Comparison of ENCODE assay signal across 23 cellular contexts in the genomic region with DNA sequence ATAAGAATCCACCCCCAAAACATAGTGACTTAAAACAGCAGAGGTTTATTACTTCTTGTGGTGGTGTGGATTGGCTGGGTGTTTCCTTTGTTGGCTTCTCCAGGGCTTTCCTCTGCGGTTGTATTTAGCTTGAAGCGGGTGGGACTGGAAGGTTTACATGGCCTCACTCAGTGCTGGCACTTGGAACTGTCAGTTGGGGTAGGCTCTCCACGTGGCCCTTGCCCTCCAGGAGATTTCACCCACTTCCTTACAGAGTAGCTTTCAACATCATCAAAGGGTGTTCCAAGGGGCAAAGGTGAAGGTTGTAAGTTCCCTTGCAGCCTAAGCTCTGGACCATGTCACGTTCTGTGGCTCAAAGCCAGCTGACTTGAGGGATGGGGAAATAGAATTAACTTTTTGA. TPM values are rescaled to one million over a fixed set of nuclear protein-coding genes. Genes with fewer than 3 reads are reported as not detected.
"Had no signal": no experiment of that assay in that cellular context is flagged by ENCODE, and none has a peak within 500 bp of the region (broad histone marks: within the 10 kb centered on the region; RNA-seq: fewer than 3 reads in every experiment).

No MANE protein-coding gene starts in this region.

- ATAC-seq: activated T-helper 17 cell treated with anti-CD3 and anti-CD28 coated beads, Interleukin-2, amount 50 U/mL, for 72 hours; esophagus mucosa; left ventricle myocardium superior; natural killer cell treated with Interleukin-12 subunit alpha and Interleukin-12 subunit beta and Interleukin-15 and Interleukin-18, amount 100 ng/mL, for 72 hours; psoas muscle; WTC11 had no signal

- H3K27ac ChIP-seq: ovary, psoas muscle, right atrium auricular region, thyroid gland had no signal

- H3K27me3 Mint-ChIP-seq: activated naive CD8-positive, alpha-beta T cell treated with anti-CD3 and anti-CD28 coated beads for 36 hours; activated T-helper 17 cell treated with anti-CD3 and anti-CD28 coated beads, Interleukin-2, amount 50 U/mL, for 72 hours had no signal

- H3K36me3 ChIP-seq: ovary, right atrium auricular region, thyroid gland had no signal

- H3K4me3 ChIP-seq: ovary, psoas muscle, right atrium auricular region, thyroid gland had no signal

- H3K9me3 Mint-ChIP-seq: activated T-helper 17 cell treated with anti-CD3 and anti-CD28 coated beads, Interleukin-2, amount 50 U/mL, for 72 hours; natural killer cell treated with Interleukin-12 subunit alpha and Interleukin-12 subunit beta and Interleukin-15 and Interleukin-18, amount 100 ng/mL, for 72 hours had no signal

- DNase-seq: activated naive CD8-positive, alpha-beta T cell treated with anti-CD3 and anti-CD28 coated beads for 36 hours; activated T-cell treated with anti-CD3 and anti-CD28 coated beads, Interleukin-2, amount 50 U/mL, for 1 hour; central memory CD4-positive, alpha-beta T cell; dermis blood vessel endothelial cell; effector memory CD4-positive, alpha-beta T cell; foreskin melanocyte; hippocampal formation; left ventricle myocardium superior; midbrain; ovary; psoas muscle; stimulated activated CD4-positive, alpha-beta T cell treated with anti-CD3 and anti-CD28 coated beads, Interleukin-12 subunit alpha, Interleukin-12 subunit beta, amount 100 ng/mL, for 4 hours; substantia nigra; T-helper 9 cell; thyroid gland had no signal

- H3K9me3 ChIP-seq: ovary, psoas muscle, right atrium auricular region, thyroid gland had no signal

- H3K4me3 Mint-ChIP-seq: activated naive CD8-positive, alpha-beta T cell treated with anti-CD3 and anti-CD28 coated beads for 36 hours; natural killer cell treated with Interleukin-12 subunit alpha and Interleukin-12 subunit beta and Interleukin-15 and Interleukin-18, amount 100 ng/mL, for 72 hours; stimulated activated naive CD8-positive, alpha-beta T cell treated with anti-CD3 and anti-CD28 coated beads, Interleukin-15, Interleukin-2, amounts not matched to agents 100 ng/mL and 50 ng/mL, for 24 hours; WTC11 had no signal

- H3K27ac Mint-ChIP-seq: natural killer cell treated with Interleukin-12 subunit alpha and Interleukin-12 subunit beta and Interleukin-15 and Interleukin-18, amount 100 ng/mL, for 72 hours; stimulated activated naive CD8-positive, alpha-beta T cell treated with anti-CD3 and anti-CD28 coated beads, Interleukin-15, Interleukin-2, amounts not matched to agents 100 ng/mL and 50 ng/mL, for 24 hours; WTC11 had no signal

- H3K4me1 Mint-ChIP-seq: WTC11 had no signal

- H3K27me3 ChIP-seq: ovary, right atrium auricular region, thyroid gland had no signal

- H3K4me1 ChIP-seq: psoas muscle, right atrium auricular region, thyroid gland had no signal

- H3K36me3 Mint-ChIP-seq: natural killer cell treated with Interleukin-12 subunit alpha and Interleukin-12 subunit beta and Interleukin-15 and Interleukin-18, amount 100 ng/mL, for 72 hours had no signal

RNA-seq across cellular contexts. Expression of a gene that starts 32.5 kb away (rescaled TPM):
- total RNA-seq: activated naive CD8-positive, alpha-beta T cell treated with anti-CD3 and anti-CD28 coated beads for 36 hours; activated T-helper 17 cell treated with anti-CD3 and anti-CD28 coated beads, Interleukin-2, amount 50 U/mL, for 72 hours; astrocyte; dermis blood vessel endothelial cell; esophagus mucosa; left ventricle myocardium superior; natural killer cell treated with Interleukin-12 subunit alpha and Interleukin-12 subunit beta and Interleukin-15 and Interleukin-18, amount 100 ng/mL, for 72 hours; ovary; psoas muscle; right atrium auricular region; urinary bladder; WTC11 had no signal
- polyA plus RNA-seq: ovary, psoas muscle, urinary bladder had no signal
